Comparison of ENCODE assay signal across 8 cellular contexts in the genomic region with DNA sequence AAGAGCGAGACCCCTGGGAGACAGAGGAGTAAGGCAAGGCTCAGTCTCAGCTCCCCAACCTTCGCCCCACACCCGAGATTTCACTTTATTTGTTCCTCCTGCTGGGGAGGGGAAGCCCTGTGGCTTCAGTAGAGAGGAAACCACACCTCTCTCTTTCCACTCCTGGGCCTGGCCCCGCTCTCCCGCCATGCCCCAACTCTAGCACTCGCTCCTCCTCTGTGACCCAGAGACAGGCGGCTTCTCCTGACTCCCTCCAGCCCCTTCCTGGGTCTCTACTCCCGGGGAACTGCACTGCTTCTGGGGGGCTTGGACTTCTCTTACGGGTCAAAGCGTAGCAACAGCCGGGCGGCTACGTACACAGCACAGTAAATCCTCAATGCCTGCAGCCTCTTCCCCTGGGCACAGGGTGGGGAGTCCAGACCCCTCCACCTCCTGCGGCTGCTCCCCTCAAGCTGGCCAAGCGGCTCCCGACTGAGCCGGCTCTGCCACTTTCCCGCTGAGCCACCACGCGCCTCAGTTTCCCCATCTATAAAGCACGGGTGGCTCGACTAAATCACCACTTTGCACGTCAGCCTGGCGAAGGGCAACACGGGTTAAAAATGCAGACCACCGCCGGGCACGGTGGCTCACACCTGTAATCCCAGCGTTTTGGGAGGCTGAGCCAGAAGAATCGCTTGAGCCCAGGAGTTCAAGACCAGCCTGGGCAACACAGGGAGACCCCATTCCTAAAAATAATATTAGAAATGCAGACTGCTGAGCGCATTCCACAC. TPM values are rescaled to one million over a fixed set of nuclear protein-coding genes. Genes with fewer than 3 reads are reported as not detected.
DNase-seq lines count a peak whose midpoint lies in the region; ATAC-seq and TF ChIP-seq lines count a peak whose summit lies in the region.

No MANE protein-coding gene starts in this region.

- no peaks in the 10 kb centered on the region for H3K27me3 Mint-ChIP-seq in Calu3 (ENCODE audit: unreplicated experiment)

- H2AFZ ChIP-seq in Loucy (ENCODE audit: low read length) = no peak overlapping the region

- H3K9me3 ChIP-seq in Loucy (ENCODE audit: insufficient read depth, low read depth, low read length) (no peaks in the 10 kb centered on the region), gastrocnemius medialis (no peaks in the 10 kb centered on the region)

- H3K4me1 Mint-ChIP-seq in Calu3 (ENCODE audit: low read depth, unreplicated experiment) = peaks cover 11% of the 10 kb centered on the region

- peaks cover 33% of the 10 kb centered on the region for H3K36me3 Mint-ChIP-seq in Calu3 (ENCODE audit: insufficient read depth, unreplicated experiment)

- no peak for TF ChIP-seq CTCF in Calu3 (IDR thresholded peaks at IDR 0.05; ENCODE audit: unreplicated experiment)
- no peak for TF ChIP-seq CTCF in Loucy (conservative IDR thresholded peaks at IDR 0.05; ENCODE audit: low read length)
- TF ChIP-seq CTCF in fibroblast of mammary gland (conservative IDR thresholded peaks at IDR 0.05; ENCODE audit: control insufficient read depth, insufficient read depth, low read depth, low read length) = no peak
- no peak for TF ChIP-seq CTCF in gastrocnemius medialis (IDR thresholded peaks at IDR 0.05 in 4 of 5, conservative IDR thresholded peaks at IDR 0.05 in 1 of 5)

- H3K9ac ChIP-seq in Loucy (ENCODE audit: low read depth, low read length, poor library complexity, severe bottlenecking) = peak overlapping the region; percentile 91

- no peak for TF ChIP-seq POLR2A in gastrocnemius medialis (IDR thresholded peaks at IDR 0.05)

- H3K9me2 ChIP-seq in Loucy (replicated peaks; ENCODE audit: low read depth, low read length) = no peaks in the 10 kb centered on the region

- H3K4me1 ChIP-seq in Loucy (ENCODE audit: insufficient read depth, low read length, poor library complexity, severe bottlenecking) = peaks cover 24% of the 10 kb centered on the region
- H3K4me1 ChIP-seq in gastrocnemius medialis = peaks cover 28 to 70% of the 10 kb centered on the region in 2 donors

- ATAC-seq in gastrocnemius medialis = no peak

- H3K4me3 ChIP-seq in Loucy (ENCODE audit: low read length, poor library complexity, severe bottlenecking) (peak overlapping the region; percentile 100), fibroblast of mammary gland (ENCODE audit: control insufficient read depth, low read depth, low read length) (peak overlapping the region; percentile 75), gastrocnemius medialis (peak overlapping the region; percentile 88 to 97 (median 91))

- DNase-seq in Calu3 (no peak), activated T-cell treated with anti-CD3 and anti-CD28 coated beads for 48 hours (ENCODE audit: low read depth) (peak; percentile 56), fibroblast of mammary gland (ENCODE audit: low read depth) (no peak), gastrocnemius medialis (no peak), cerebellar cortex (ENCODE audit: low spot score) (no peak), retina (no peak), anterior cingulate cortex (lab: John Stamatoyannopoulos, UW) (no peak)

- in situ Hi-C loops in gastrocnemius medialis (cut with MboI; ENCODE audit: low sequenced_read_pairs in 4 of 4) = loop anchor here in 1 of 4 donors (10.0 kb wide), 1 partner anchor 73 kb away; no protein-coding TSS in a partner anchor

- H4K20me1 ChIP-seq in Loucy (ENCODE audit: insufficient read depth, low read length, poor library complexity, severe bottlenecking) = peaks cover 61% of the 10 kb centered on the region

- no peaks in the 10 kb centered on the region for H3K9me3 Mint-ChIP-seq in Calu3 (ENCODE audit: low read depth, unreplicated experiment)

- H3K27ac Mint-ChIP-seq in Calu3 (ENCODE audit: unreplicated experiment) = peak overlapping the region; percentile 23

- CTCF ChIA-PET in Calu3 (lab: Charles Lee) = interaction anchor here (0.6 kb wide), 1 partner anchor 122 kb away, joined by 5 read pairs; no protein-coding TSS in a partner anchor

- BruUV-seq in Calu3 (replicated peaks; lab: Mats Ljungman, UMichigan) = TSS peak; percentile 48

- H3K4me3 Mint-ChIP-seq in Calu3 (ENCODE audit: low read depth, unreplicated experiment) = peak overlapping the region; percentile 75

- peak overlapping the region; percentile 78 to 93 (median 90) for H3K27ac ChIP-seq in gastrocnemius medialis

- H3K79me2 ChIP-seq in Loucy (ENCODE audit: insufficient read depth, low read length) = peaks cover 64% of the 10 kb centered on the region

- intact Hi-C loops in Calu3 (cut with micrococcal nuclease; ENCODE audit: unreplicated experiment) = no loop called here
- intact Hi-C loops in gastrocnemius medialis (cut with DNase I; ENCODE audit: low total_unique reads) = loop anchor here (2.0 to 10.0 kb wide), 3 partner anchors 89 to 263 kb away; partner anchors contain the start of genes ARID3A, BSG and PTBP1

- H3K36me3 ChIP-seq in Loucy (ENCODE audit: insufficient read depth, low read length) (no peaks in the 10 kb centered on the region; the same call in 1 of the 2 replicates), gastrocnemius medialis (no peaks in the 10 kb centered on the region)

- H3K27me3 ChIP-seq in Loucy (ENCODE audit: insufficient read depth, low read length, poor library complexity, severe bottlenecking) = peaks cover 7% of the 10 kb centered on the region
- H3K27me3 ChIP-seq in gastrocnemius medialis = no peaks in the 10 kb centered on the region

- H3K4me2 ChIP-seq in Loucy (ENCODE audit: low read depth, low read length, poor library complexity, severe bottlenecking) = peak overlapping the region; percentile 100

- H3F3A ChIP-seq in Loucy (ENCODE audit: low read depth) = no peaks in the 10 kb centered on the region

RNA-seq across cellular contexts. Expression of gene RNF126, which starts 1.4 kb away (rescaled TPM):
- 44.8 and 46.4 TPM in 2 replicates for total RNA-seq in Calu3 (2022)
- 100 to 1,000 TPM in 3 of 4 donors, 10 to 100 TPM in 1; 72.3 to 148 (median 129) TPM for total RNA-seq in gastrocnemius medialis

RNA-seq across cellular contexts. Expression of gene FSTL3, which starts 14.6 kb away (rescaled TPM):
- total RNA-seq in Calu3 (2022) = 6.9 and 7.1 TPM in 2 replicates
- total RNA-seq in gastrocnemius medialis = 10 to 100 TPM in 3 of 4 donors, 1 to 10 TPM in 1; 7.5 to 20.1 (median 15.9) TPM

RNA-seq across cellular contexts. Expression of gene FGF22, which starts 21.9 kb away (rescaled TPM):
- total RNA-seq in Calu3 (2022) = 0.24 and 0.39 TPM in 2 replicates
- total RNA-seq in gastrocnemius medialis = not detected

RNA-seq across cellular contexts. Expression of gene POLRMT, which starts 28.3 kb away (rescaled TPM):
- total RNA-seq in Calu3 (2022) = 51.4 and 57.5 TPM in 2 replicates
- 10 to 100 TPM; 43.9 to 83.4 (median 73.8) TPM for total RNA-seq in gastrocnemius medialis

RNA-seq across cellular contexts. Expression of gene PRSS57, which starts 33.6 kb away (rescaled TPM):
- not detected in 2 replicates for total RNA-seq in Calu3 (2022)
- not detected for total RNA-seq in gastrocnemius medialis
